8 cellular contexts compared by ENCODE assay signal in the genomic region with DNA sequence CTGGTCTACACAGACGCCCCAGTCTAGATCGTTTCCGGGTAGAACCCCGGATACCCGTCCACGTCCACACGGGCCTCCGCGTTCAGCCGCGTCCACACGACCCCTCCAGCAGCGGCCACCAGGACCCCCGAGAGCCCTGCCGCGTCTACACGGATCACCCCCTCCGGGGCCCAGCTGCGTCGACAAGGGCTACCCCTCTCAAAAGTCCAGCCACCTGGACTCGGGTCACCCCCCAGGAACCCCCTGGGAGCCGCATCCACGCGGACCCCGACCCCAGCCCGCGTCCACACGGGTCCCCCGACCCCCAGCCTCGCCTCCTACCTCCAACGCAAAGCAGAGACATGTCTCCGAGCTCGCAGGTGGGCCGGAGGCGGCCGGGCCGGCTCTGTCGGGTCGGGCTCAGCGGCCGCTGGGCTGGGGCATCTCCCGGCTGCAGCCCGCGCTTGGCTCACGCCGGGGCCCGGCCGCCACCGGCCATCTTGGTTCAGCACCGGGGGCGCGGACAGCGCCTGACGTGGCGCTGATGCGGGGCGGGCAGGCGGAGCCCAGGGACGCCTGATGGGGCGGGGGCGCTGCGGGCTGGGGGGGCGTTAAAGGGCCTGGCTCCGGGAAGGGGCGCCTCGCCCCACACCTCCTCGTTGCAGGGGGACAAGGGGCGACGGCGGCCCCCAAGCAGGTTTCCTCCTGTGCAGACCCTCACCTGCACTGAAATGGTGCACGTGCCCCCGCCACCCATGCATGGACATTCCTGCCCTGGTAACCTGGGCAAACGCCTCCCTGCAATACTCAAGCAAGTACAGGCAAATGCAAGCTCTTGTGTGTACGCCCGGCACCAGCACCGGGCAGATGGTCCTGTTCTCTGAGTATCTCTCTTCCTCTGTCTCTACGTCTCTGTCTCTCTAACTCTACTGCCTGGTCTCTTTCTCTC. TPM values are rescaled to one million over a fixed set of nuclear protein-coding genes. Genes with fewer than 3 reads are reported as not detected.
DNase-seq lines count a peak whose midpoint lies in the region; ATAC-seq and TF ChIP-seq lines count a peak whose summit lies in the region.

A gene (minus strand): TSS at position 498 of the 928 bp plus-strand sequence. CDS start 155 bp downstream, at position 343.

- H3K4me1 ChIP-seq in cardiac muscle cell (ENCODE audit: low read depth) = no peaks in the 10 kb centered on the region

- TF ChIP-seq CTCF in cardiac muscle cell (IDR thresholded peaks at IDR 0.05; ENCODE audit: low read depth, low read length) (no peak), progenitor cell of endocrine pancreas (IDR thresholded peaks at IDR 0.05; ENCODE audit: unreplicated experiment) (no peak)

- no peaks in the 10 kb centered on the region for H3K36me3 Mint-ChIP-seq in progenitor cell of endocrine pancreas (ENCODE audit: insufficient read depth)

- H3K4me1 Mint-ChIP-seq in progenitor cell of endocrine pancreas (ENCODE audit: low read depth) = peaks cover 3% of the 10 kb centered on the region

- peak within 1 kb of the TSS; percentile 19 for H3K4me3 ChIP-seq in cardiac muscle cell

- peak within 1 kb of the TSS; percentile 69 for H3K4me3 Mint-ChIP-seq in progenitor cell of endocrine pancreas (ENCODE audit: low read depth)

- H3K27me3 ChIP-seq in cardiac muscle cell = peaks cover 29% of the 10 kb centered on the region

- no peaks in the 10 kb centered on the region for H3K9me3 ChIP-seq in cardiac muscle cell (ENCODE audit: low read depth)

- no peak for ATAC-seq in GM21737 (IDR thresholded peaks at IDR 0.05; ENCODE audit: unreplicated experiment)

- peak; percentile 59 to 71 for DNase-seq in NCI-H524 (lab: John Stamatoyannopoulos, UW)
- DNase-seq in NCI-H524 treated with DMSO at 0.1 percent for 48 hours (lab: John Stamatoyannopoulos, UW) = no peak
- DNase-seq in NOMO-1 treated with DMSO at 0.1 percent for 48 hours (lab: John Stamatoyannopoulos, UW; ENCODE audit: unreplicated experiment) = peak; percentile 3
- peak; percentile 38 for DNase-seq in activated gamma-delta T cell (lab: John Stamatoyannopoulos, UW)
- DNase-seq in cardiac muscle cell (ENCODE audit: low read depth in 1 of 2, low spot score in 1 of 2) = peak; percentile 59 to 86
- peak; percentile 81 for DNase-seq in progenitor cell of endocrine pancreas (ENCODE audit: low spot score, unreplicated experiment)
- no peak for DNase-seq in SW480 (ENCODE audit: low spot score)

- peak within 1 kb of the TSS; percentile 7 for H3K27ac Mint-ChIP-seq in progenitor cell of endocrine pancreas

- H3K27ac ChIP-seq in cardiac muscle cell = no peak within 1 kb of the TSS

- H3K27me3 Mint-ChIP-seq in progenitor cell of endocrine pancreas = peaks cover 53% of the 10 kb centered on the region

- H3K9me3 Mint-ChIP-seq in progenitor cell of endocrine pancreas (ENCODE audit: low read depth) = no peaks in the 10 kb centered on the region

- H3K36me3 ChIP-seq in cardiac muscle cell = no peaks in the 10 kb centered on the region

RNA-seq across cellular contexts. Expression of the gene that starts here (rescaled TPM):
- 0.21 and 0.54 TPM in 2 replicates for total RNA-seq in cardiac muscle cell
- 0.31 and 0.74 TPM in 2 replicates for polyA plus RNA-seq in cardiac muscle cell
- total RNA-seq in progenitor cell of endocrine pancreas = 3.9 and 4.0 TPM in 2 replicates

Comparison
In these comparisons a context has a peak if more than half of its experiments do, and no peak if none do; other contexts are left out.
1. DNase-seq: peak in NCI-H524 (2 of 2), NOMO-1 treated with DMSO at 0.1 percent for 48 hours (single experiment), activated gamma-delta T cell (single experiment) and progenitor cell of endocrine pancreas (single experiment); none in NCI-H524 treated with DMSO at 0.1 percent for 48 hours (single experiment) and SW480 (single experiment).
2. Peak in DNase-seq and H3K4me3 ChIP-seq in cardiac muscle cell; RNA of the gene not detected or under 1 TPM.